ENCODE assay signal across 9 cellular contexts in genomic region chr5:125410501-125411162, GRCh38.
DNase-seq lines count a peak whose midpoint lies in the region; ATAC-seq and TF ChIP-seq lines count a peak whose summit lies in the region.
"Had no signal": no experiment of that assay in that cellular context is flagged by ENCODE, and none has a peak within 500 bp of the region (broad histone marks: within the 10 kb centered on the region; RNA-seq: fewer than 3 reads in every experiment).

No MANE protein-coding gene starts in this region.

- H2AFZ ChIP-seq in GM23248 (peak overlapping the region; percentile 33; the same call in 1 of the 2 replicates), OCI-LY3 (ENCODE audit: low read depth, low read length) (no peak overlapping the region; the same call in 1 of the 2 replicates), fibroblast of lung (ENCODE audit: low read length) (no peak overlapping the region)

- peaks cover 0 to 3% (median 0%) of the 10 kb centered on the region in 9 donors for H3K9me3 Mint-ChIP-seq in naive thymus-derived CD8-positive, alpha-beta T cell

- H3F3A ChIP-seq in GM23248 (ENCODE audit: insufficient read depth), result peaks cover 46% of the 10 kb centered on the region

- peaks cover 0 to 16% (median 0%) of the 10 kb centered on the region in 4 donors for H3K4me1 Mint-ChIP-seq in naive thymus-derived CD8-positive, alpha-beta T cell

- H4K20me1 ChIP-seq in GM23248 (ENCODE audit: insufficient read depth) (no peaks in the 10 kb centered on the region), OCI-LY3 (ENCODE audit: insufficient read depth, low read length) (no peaks in the 10 kb centered on the region), fibroblast of lung (ENCODE audit: control insufficient read depth, extremely low read depth, insufficient read depth, low read length) (no peaks in the 10 kb centered on the region)

- POLR2A ChIA-PET in naive thymus-derived CD8-positive, alpha-beta T cell (lab: Charles Lee), result no interaction called here

- H3K9ac ChIP-seq in GM23248 (peak overlapping the region; percentile 31), OCI-LY3 (ENCODE audit: low read length) (no peak overlapping the region), fibroblast of lung (ENCODE audit: insufficient read depth, low read length) (no peak overlapping the region)

- DNase-seq in GM23248, result peak; percentile 83
- DNase-seq in fibroblast of lung (ENCODE audit: low read depth in 2 of 2), result peak; percentile 63 to 90
- peak; percentile 50 for DNase-seq in retina
- no peak for DNase-seq in stimulated activated CD4-positive, alpha-beta T cell treated with anti-CD3 and anti-CD28 coated beads, Interleukin-2, amount 100 ng/mL, for 48 hours
- DNase-seq in activated naive CD4-positive, alpha-beta T cell treated with Interleukin-2 at 50 U/mL for 16 hours, result no peak
- no peak for DNase-seq in naive thymus-derived CD8-positive, alpha-beta T cell
- DNase-seq: activated CD4-positive, CD25-positive, alpha-beta regulatory T cell treated with anti-CD3 and anti-CD28 coated beads, Interleukin-2, amount 50 U/mL, for 72 hours had no signal

- no peak overlapping the region for H3K27ac Mint-ChIP-seq in naive thymus-derived CD8-positive, alpha-beta T cell

- H3K27me3 ChIP-seq in GM23248 (replicated peaks; ENCODE audit: insufficient read depth), result no peaks in the 10 kb centered on the region
- H3K27me3 ChIP-seq in OCI-LY3 (ENCODE audit: low read depth, low read length), result peaks cover 6% of the 10 kb centered on the region; the same call in 1 of the 2 replicates
- no peaks in the 10 kb centered on the region for H3K27me3 ChIP-seq in fibroblast of lung (ENCODE audit: control insufficient read depth, insufficient read depth, low read length)

- TF ChIP-seq CTCF in OCI-LY3 (IDR thresholded peaks at IDR 0.05; ENCODE audit: low read depth, low read length), result no peak
- no peak for TF ChIP-seq CTCF in fibroblast of lung (conservative IDR thresholded peaks at IDR 0.05 in 1 of 2, IDR thresholded peaks at IDR 0.05 in 1 of 2; ENCODE audit: low read depth in 1 of 2, low read length in 2 of 2)

- H3K79me2 ChIP-seq in GM23248 (ENCODE audit: insufficient read depth) (no peaks in the 10 kb centered on the region), OCI-LY3 (ENCODE audit: low read length) (no peaks in the 10 kb centered on the region), fibroblast of lung (ENCODE audit: control insufficient read depth, insufficient read depth, low read length) (no peaks in the 10 kb centered on the region)

- ATAC-seq in HG03457 (IDR thresholded peaks at IDR 0.05; ENCODE audit: unreplicated experiment), result no peak
- ATAC-seq in naive thymus-derived CD8-positive, alpha-beta T cell, result no peak

- 1 to 3% methylated on average over 2 of the region's 2 CpGs for WGBS in GM23248 (ENCODE audit: low coverage in 1 of 2, low lambda C conversion rate in 2 of 2, missing lambda C conversion rate in 2 of 2), 2 experiments

- H3K27ac ChIP-seq in GM23248 (peak overlapping the region; percentile 58), OCI-LY3 (ENCODE audit: low read length) (peak overlapping the region; percentile 74), fibroblast of lung (ENCODE audit: insufficient read depth, low read length) (peak overlapping the region; percentile 49)

- H3K36me3 Mint-ChIP-seq in naive thymus-derived CD8-positive, alpha-beta T cell, result no peaks in the 10 kb centered on the region

- H3K36me3 ChIP-seq in GM23248 (ENCODE audit: low read depth) (no peaks in the 10 kb centered on the region; the same call in 1 of the 2 replicates), OCI-LY3 (replicated peaks; ENCODE audit: low read depth, low read length) (no peaks in the 10 kb centered on the region), fibroblast of lung (ENCODE audit: control insufficient read depth, insufficient read depth, low read length) (no peaks in the 10 kb centered on the region)

- peaks cover 50% of the 10 kb centered on the region for H3K4me1 ChIP-seq in GM23248 (ENCODE audit: insufficient read depth)
- H3K4me1 ChIP-seq in OCI-LY3 (ENCODE audit: low read length), result peaks cover 53% of the 10 kb centered on the region
- peaks cover 27% of the 10 kb centered on the region for H3K4me1 ChIP-seq in fibroblast of lung (ENCODE audit: control insufficient read depth, extremely low read depth, insufficient read depth, low read length)

- H3K4me3 Mint-ChIP-seq in naive thymus-derived CD8-positive, alpha-beta T cell, result no peak overlapping the region

- peak overlapping the region; percentile 55 for H3K4me3 ChIP-seq in GM23248
- peak overlapping the region; percentile 77 for H3K4me3 ChIP-seq in OCI-LY3 (ENCODE audit: low read length)
- H3K4me3 ChIP-seq in fibroblast of lung (replicated peaks in 1 of 4; ENCODE audit: control extremely low read depth in 1 of 4, insufficient read depth in 1 of 4, low read depth in 3 of 4, low read length in 4 of 4), result no peak overlapping the region

- H3K9me3 ChIP-seq in GM23248 (ENCODE audit: low read depth) (no peaks in the 10 kb centered on the region), OCI-LY3 (ENCODE audit: insufficient read depth, low read length) (no peaks in the 10 kb centered on the region), fibroblast of lung (ENCODE audit: control insufficient read depth, insufficient read depth, low read depth, low read length) (no peaks in the 10 kb centered on the region)

- peak overlapping the region; percentile 76 for H3K4me2 ChIP-seq in GM23248 (ENCODE audit: unreplicated experiment)
- H3K4me2 ChIP-seq in OCI-LY3 (ENCODE audit: low read length), result peak overlapping the region; percentile 100
- peak overlapping the region; percentile 80 for H3K4me2 ChIP-seq in fibroblast of lung (ENCODE audit: extremely low read depth, insufficient read depth, low read length)

- peaks cover 0 to 1% (median 0%) of the 10 kb centered on the region in 5 donors for H3K27me3 Mint-ChIP-seq in naive thymus-derived CD8-positive, alpha-beta T cell

- no peaks in the 10 kb centered on the region for H3K9me2 ChIP-seq in GM23248 (ENCODE audit: insufficient read depth)

- in situ Hi-C loops in GM23248 (cut with MboI), result no loop called here

Comparison
In these comparisons a context has a peak if more than half of its experiments do, and no peak if none do; other contexts are left out.
1. DNase-seq: peak in GM23248 (single experiment), fibroblast of lung (2 of 2) and retina (single experiment); none in stimulated activated CD4-positive, alpha-beta T cell treated with anti-CD3 and anti-CD28 coated beads, Interleukin-2, amount 100 ng/mL, for 48 hours (0 of 2), activated naive CD4-positive, alpha-beta T cell treated with Interleukin-2 at 50 U/mL for 16 hours (single experiment) and naive thymus-derived CD8-positive, alpha-beta T cell (0 of 10).
2. H3K4me3 ChIP-seq: peak in GM23248 (single experiment) and OCI-LY3 (single experiment); none in fibroblast of lung (0 of 4).
3. Peak in every context shown above with its lines, with median percentiles within 50 percentile points of each other: H3K27ac ChIP-seq and H3K4me2 ChIP-seq.